Comparison of ENCODE assay signal across 8 cellular contexts in genomic region chr11:125091247-125091876, GRCh38. TPM values are rescaled to one million over a fixed set of nuclear protein-coding genes. Genes with fewer than 3 reads are reported as not detected.
DNase-seq lines count a peak whose midpoint lies in the region; ATAC-seq, FAIRE-seq and TF ChIP-seq lines count a peak whose summit lies in the region.

No MANE protein-coding gene starts in this region.

- CTCF ChIA-PET in HEK293 (lab: Yijun Ruan, JAX) = interaction anchor here (0.6 to 6.5 kb wide), 55 partner anchors 9 to 536 kb away, joined by 3 to 83 read pairs (median 4); partner anchors contain the start of genes CCDC15 and TMEM218

- H3K27me3 ChIP-seq in testis = no peaks in the 10 kb centered on the region

- FAIRE-seq in kidney (lab: Jason Lieb, UNC) = no peak

- no peak overlapping the region for H3K27ac ChIP-seq in HEK293 (ENCODE audit: extremely low read depth, low read depth, low read length)
- H3K27ac ChIP-seq in kidney (ENCODE audit: low read depth in 2 of 2, low read length in 2 of 2) = no peak overlapping the region
- H3K27ac ChIP-seq in testis = no peak overlapping the region

- H3K4me3 ChIP-seq in HEK293 (ENCODE audit: low read depth, low read length) = no peak overlapping the region
- H3K4me3 ChIP-seq in cardiac fibroblast (replicated peaks in 1 of 2; ENCODE audit: low read depth in 2 of 2, low read length in 2 of 2) = no peak overlapping the region
- no peak overlapping the region for H3K4me3 ChIP-seq in kidney (ENCODE audit: low read length in 2 of 2)
- no peak overlapping the region for H3K4me3 ChIP-seq in testis

- H3K4me1 ChIP-seq in HEK293 (ENCODE audit: control insufficient read depth, insufficient read depth, low read length) = no peaks in the 10 kb centered on the region
- H3K4me1 ChIP-seq in kidney (ENCODE audit: control insufficient read depth in 1 of 2, insufficient read depth in 1 of 2, low read depth in 1 of 2, low read length in 2 of 2) = no peaks in the 10 kb centered on the region
- peaks cover 6% of the 10 kb centered on the region for H3K4me1 ChIP-seq in testis

- H3K9me3 ChIP-seq in HEK293 (ENCODE audit: control insufficient read depth, insufficient read depth, low read depth, low read length) = no peaks in the 10 kb centered on the region
- no peaks in the 10 kb centered on the region for H3K9me3 ChIP-seq in kidney (ENCODE audit: control insufficient read depth in 1 of 2, low read length in 2 of 2)
- no peaks in the 10 kb centered on the region for H3K9me3 ChIP-seq in testis

- intact Hi-C loops in kidney (cut with DNase I) = no loop called here
- intact Hi-C loops in testis (cut with DNase I; ENCODE audit: low total_unique reads) = no loop called here

- DNase-seq in CMK (ENCODE audit: low read depth) (peak; percentile 65), NCI-H82 (lab: John Stamatoyannopoulos, UW) (peak; percentile 82), cardiac fibroblast (ENCODE audit: low read depth in 2 of 2) (peak; percentile 82 to 86), kidney (no peak), testis (peak; percentile 54)
- no peak for DNase-seq in stimulated activated CD4-positive, alpha-beta T cell treated with anti-CD3 and anti-CD28 coated beads, Interleukin-4, amount 100 ng/mL, for 1 hour

- H3K36me3 ChIP-seq in HEK293 (ENCODE audit: control insufficient read depth in 2 of 2, insufficient read depth in 1 of 2, low read length in 2 of 2) = peaks cover 0 to 10% of the 10 kb centered on the region in 2 experiments; a peak in 1 of 3 replicates
- H3K36me3 ChIP-seq in kidney (ENCODE audit: control insufficient read depth in 1 of 2, insufficient read depth in 2 of 2, low read length in 2 of 2) = peaks cover 0 to 3% of the 10 kb centered on the region in 2 donors
- H3K36me3 ChIP-seq in testis (ENCODE audit: low read depth, missing control alignments) = no peaks in the 10 kb centered on the region

- POLR2A ChIA-PET in HEK293 (lab: Yijun Ruan, JAX) = interaction anchor here (0.6 to 1.3 kb wide), 2 partner anchors 20 to 73 kb away, joined by 3 to 4 read pairs; partner anchors contain the start of genes PKNOX2 and TMEM218

- no peak for TF ChIP-seq POLR2A in testis (IDR thresholded peaks at IDR 0.05)

- TF ChIP-seq CTCF in HEK293 (tag by site-specific recombination; IDR thresholded peaks at IDR 0.05) = peak; percentile 41; the same call in 1 of the 2 replicates
- peak; percentile 55 for TF ChIP-seq CTCF in cardiac fibroblast (IDR thresholded peaks at IDR 0.05; ENCODE audit: low read depth, low read length)
- peak; percentile 59 for TF ChIP-seq CTCF in kidney (IDR thresholded peaks at IDR 0.05; ENCODE audit: borderline replicate concordance, extremely low read depth, insufficient read depth)
- TF ChIP-seq CTCF in testis (IDR thresholded peaks at IDR 0.05) = peak; percentile 48 to 72 (median 53)

- H3K9ac ChIP-seq in kidney (ENCODE audit: low read length in 2 of 2) = no peak overlapping the region

- no peak for ATAC-seq in HG03521 (IDR thresholded peaks at IDR 0.05; ENCODE audit: unreplicated experiment)

- WGBS in testis, 2 donors = 59 to 67% methylated on average over 5 of the region's 5 CpGs

TF ChIP-seq in HEK293, 187 proteins besides CTCF, POLR2A, EP300 and RAD21:
- TF ChIP-seq ZNF654 (tag by site-specific recombination; IDR thresholded peaks at IDR 0.05; ENCODE audit: low read depth) (peak; percentile 82), ZSCAN30 (tag by site-specific recombination; IDR thresholded peaks at IDR 0.05) (peak; percentile 79; the same call in 1 of the 2 replicates), BCL11B (tag by site-specific recombination; IDR thresholded peaks at IDR 0.05; ENCODE audit: low read depth) (no peak), ZNF335 (tag by site-specific recombination; conservative IDR thresholded peaks at IDR 0.05) (0 out of 2 replicates have a peak, but pooled peaks have one; percentile 19)

RNA-seq across cellular contexts. Expression of gene TMEM218, which starts 20.1 kb away (rescaled TPM):
- total RNA-seq in kidney (22.9 TPM), testis (10 to 100 TPM; 15.1 to 17.2 TPM)
- polyA plus RNA-seq in kidney (ENCODE audit: insufficient read depth, low read depth, low replicate concordance) (33.4 TPM), testis (ENCODE audit: insufficient read depth, low read depth, low replicate concordance) (17.7 TPM)

RNA-seq across cellular contexts. Expression of gene SLC37A2, which starts 28.3 kb away (rescaled TPM):
- total RNA-seq in kidney = 6.1 TPM
- 0.82 TPM for polyA plus RNA-seq in kidney (ENCODE audit: insufficient read depth, low read depth, low replicate concordance)
- 1 to 10 TPM; 3.0 to 7.6 TPM for total RNA-seq in testis
- 6.2 TPM for polyA plus RNA-seq in testis (ENCODE audit: insufficient read depth, low read depth, low replicate concordance)

Comparison
In these comparisons a context has a peak if more than half of its experiments do, and no peak if none do; other contexts are left out.
1. DNase-seq: peak in CMK (single experiment), NCI-H82 (single experiment), cardiac fibroblast (2 of 2) and testis (single experiment); none in kidney (single experiment) and stimulated activated CD4-positive, alpha-beta T cell treated with anti-CD3 and anti-CD28 coated beads, Interleukin-4, amount 100 ng/mL, for 1 hour (single experiment).
2. Peak in every context shown above with its lines, with median percentiles within 50 percentile points of each other: CTCF ChIP-seq.